ENCODE assay signal across 14 cellular contexts in the genomic region with DNA sequence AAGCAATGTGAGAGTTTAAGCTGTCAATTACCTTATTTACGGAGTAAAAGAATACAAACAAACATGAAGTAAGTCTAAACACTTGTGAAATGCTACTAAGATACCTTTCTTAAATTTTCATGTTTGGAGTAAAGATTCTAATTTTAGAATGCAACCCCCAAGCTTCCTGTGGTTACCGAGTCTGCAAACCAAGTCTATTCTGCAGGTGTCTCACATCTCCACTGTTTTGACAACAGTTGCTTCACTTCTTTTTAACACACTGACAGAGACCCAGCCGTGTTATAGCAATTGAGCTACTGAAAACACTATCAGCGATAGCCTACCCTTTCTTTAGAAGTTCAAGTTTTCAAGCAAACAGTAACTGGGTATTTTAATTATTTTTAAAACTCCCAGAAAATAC.
DNase-seq lines count a peak whose midpoint lies in the region; ATAC-seq, FAIRE-seq and TF ChIP-seq lines count a peak whose summit lies in the region.
"Had no signal": no experiment of that assay in that cellular context is flagged by ENCODE, and none has a peak within 500 bp of the region (broad histone marks: within the 10 kb centered on the region; RNA-seq: fewer than 3 reads in every experiment).

No MANE protein-coding gene starts in this region.

- peaks cover 42% of the 10 kb centered on the region for H3K4me1 Mint-ChIP-seq in progenitor cell of endocrine pancreas (ENCODE audit: low read depth)
- H3K4me1 Mint-ChIP-seq: CD8-positive, alpha-beta memory T cell; T-cell had no signal

- no peaks in the 10 kb centered on the region for H3K9me3 ChIP-seq in DOHH2 (ENCODE audit: control insufficient read depth, insufficient read depth, low read length)
- H3K9me3 ChIP-seq: heart left ventricle, thoracic aorta had no signal

- H3K4me2 ChIP-seq in DOHH2 (ENCODE audit: low read length), result peak overlapping the region; percentile 70

- H3K27me3 ChIP-seq in DOHH2 (ENCODE audit: control insufficient read depth, low read length), result no peaks in the 10 kb centered on the region
- H3K27me3 ChIP-seq: heart left ventricle had no signal

- no peaks in the 10 kb centered on the region for H3K36me3 Mint-ChIP-seq in progenitor cell of endocrine pancreas (ENCODE audit: insufficient read depth)
- H3K36me3 Mint-ChIP-seq: CD8-positive, alpha-beta memory T cell; T-cell had no signal

- H3K79me2 ChIP-seq in DOHH2 (ENCODE audit: control insufficient read depth, low read length), result no peaks in the 10 kb centered on the region

- H3K27me3 Mint-ChIP-seq in progenitor cell of endocrine pancreas, result no peaks in the 10 kb centered on the region
- H3K27me3 Mint-ChIP-seq: activated T-cell treated with anti-CD3 and anti-CD28 coated beads, Interleukin-2, amount 50 U/mL, for 24 hours; CD8-positive, alpha-beta memory T cell; T-cell had no signal

- no peak for TF ChIP-seq CTCF in DOHH2 (IDR thresholded peaks at IDR 0.05; ENCODE audit: low read depth, low read length, poor library complexity, severe bottlenecking)
- no peak for TF ChIP-seq CTCF in progenitor cell of endocrine pancreas (IDR thresholded peaks at IDR 0.05; ENCODE audit: unreplicated experiment)

- H4K20me1 ChIP-seq in DOHH2 (ENCODE audit: control insufficient read depth, insufficient read depth, low read depth, low read length), result no peaks in the 10 kb centered on the region

- H3K4me3 ChIP-seq in DOHH2 (ENCODE audit: low read length), result peak overlapping the region; percentile 43
- peak overlapping the region; percentile 5; the same call in 1 of the 2 replicates for H3K4me3 ChIP-seq in Jurkat, Clone E6-1 (ENCODE audit: low read length)

- no peak overlapping the region for H3K27ac Mint-ChIP-seq in progenitor cell of endocrine pancreas
- H3K27ac Mint-ChIP-seq: activated T-cell treated with anti-CD3 and anti-CD28 coated beads, Interleukin-2, amount 50 U/mL, for 24 hours; CD8-positive, alpha-beta memory T cell; T-cell had no signal

- peaks cover 65% of the 10 kb centered on the region for H3K4me1 ChIP-seq in DOHH2 (ENCODE audit: control insufficient read depth, low read length)

- no peak for FAIRE-seq in RCC 7860 (lab: Jason Lieb, UNC)

- no peak overlapping the region for H3K4me3 Mint-ChIP-seq in progenitor cell of endocrine pancreas (ENCODE audit: low read depth)
- H3K4me3 Mint-ChIP-seq: activated T-cell treated with anti-CD3 and anti-CD28 coated beads, Interleukin-2, amount 50 U/mL, for 24 hours; CD8-positive, alpha-beta memory T cell; T-cell had no signal

- DNase-seq in Jurkat, Clone E6-1 (ENCODE audit: low read depth, low spot score), result peak; percentile 82
- DNase-seq in RCC 7860 (ENCODE audit: low spot score), result no peak
- no peak for DNase-seq in SIG-M5 (lab: John Stamatoyannopoulos, UW)
- DNase-seq in GOT3 (lab: John Stamatoyannopoulos, UW), result no peak
- DNase-seq in progenitor cell of endocrine pancreas (ENCODE audit: low spot score, unreplicated experiment), result no peak
- DNase-seq: activated T-cell treated with anti-CD3 and anti-CD28 coated beads, Interleukin-2, amount 50 U/mL, for 24 hours; CD8-positive, alpha-beta memory T cell; H7; heart left ventricle; T-cell had no signal

- peaks cover 3% of the 10 kb centered on the region; the same call in 1 of the 2 replicates for H3K36me3 ChIP-seq in DOHH2 (ENCODE audit: control insufficient read depth, low read length)
- H3K36me3 ChIP-seq: heart left ventricle, thoracic aorta had no signal

- ATAC-seq in GM19023 (IDR thresholded peaks at IDR 0.05; ENCODE audit: unreplicated experiment), result peak; percentile 96
- peak; percentile 84 for ATAC-seq in HG02759 (IDR thresholded peaks at IDR 0.05; ENCODE audit: unreplicated experiment)

- H3K9me2 ChIP-seq in DOHH2 (replicated peaks; ENCODE audit: control insufficient read depth, low read length), result no peaks in the 10 kb centered on the region

- no peaks in the 10 kb centered on the region for H3F3A ChIP-seq in DOHH2 (ENCODE audit: control insufficient read depth, insufficient read depth)

- H3K27ac ChIP-seq in DOHH2 (ENCODE audit: low read depth, low read length), result peak overlapping the region; percentile 72
- H3K27ac ChIP-seq: heart left ventricle, thoracic aorta had no signal

- no peaks in the 10 kb centered on the region for H3K9me3 Mint-ChIP-seq in progenitor cell of endocrine pancreas (ENCODE audit: low read depth)
- H3K9me3 Mint-ChIP-seq: T-cell had no signal
